9 cellular contexts compared by ENCODE assay signal in genomic region chr20:17873410-17874270, GRCh38.
DNase-seq lines count a peak whose midpoint lies in the region; ATAC-seq and TF ChIP-seq lines count a peak whose summit lies in the region.
"Had no signal": no experiment of that assay in that cellular context is flagged by ENCODE, and none has a peak within 500 bp of the region (broad histone marks: within the 10 kb centered on the region; RNA-seq: fewer than 3 reads in every experiment).

No MANE protein-coding gene starts in this region.

- no peak for ATAC-seq in CD4-positive, alpha-beta T cell (ENCODE audit: poor library complexity)
- ATAC-seq in HG02884 (IDR thresholded peaks at IDR 0.05; ENCODE audit: unreplicated experiment), result no peak

- CTCF ChIA-PET in CD4-positive, alpha-beta T cell (lab: Charles Lee), result no interaction called here

- H3K9me3 ChIP-seq in CD4-positive, alpha-beta T cell (ENCODE audit: control insufficient read depth, low read length), result no peaks in the 10 kb centered on the region

- peaks cover 16% of the 10 kb centered on the region for H3K4me1 Mint-ChIP-seq in CD4-positive, alpha-beta T cell (ENCODE audit: low read depth)

- POLR2A ChIA-PET in CD4-positive, alpha-beta T cell (lab: Charles Lee), result interaction anchor here (0.7 kb wide), 1 partner anchor 17 kb away, joined by 3 read pairs; no protein-coding TSS in a partner anchor

- no peak overlapping the region for H3K27ac ChIP-seq in CD4-positive, alpha-beta T cell (ENCODE audit: low read depth, low read length)

- no peaks in the 10 kb centered on the region for H3K36me3 Mint-ChIP-seq in CD4-positive, alpha-beta T cell (ENCODE audit: low read depth)

- no peak overlapping the region for H3K4me3 Mint-ChIP-seq in CD4-positive, alpha-beta T cell
- H3K4me3 Mint-ChIP-seq: neural crest cell had no signal

- TF ChIP-seq CTCF in foreskin fibroblast (IDR thresholded peaks at IDR 0.05; ENCODE audit: low read depth, low read length) (no peak), retinal pigment epithelial cell (conservative IDR thresholded peaks at IDR 0.05; ENCODE audit: low read depth, low read length) (no peak)
- no peak for TF ChIP-seq CTCF in CD4-positive, alpha-beta T cell (IDR thresholded peaks at IDR 0.05)

- intact Hi-C loops in CD4-positive, alpha-beta T cell (cut with DNase I, micrococcal nuclease), result no loop called here

- peak; percentile 21 for DNase-seq in NCI-H82 (lab: John Stamatoyannopoulos, UW)
- DNase-seq in NCI-H82 treated with DMSO at 0.1 percent for 48 hours (lab: John Stamatoyannopoulos, UW; ENCODE audit: unreplicated experiment), result no peak
- peak; percentile 68 to 82 for DNase-seq in SHP77 (lab: John Stamatoyannopoulos, UW)
- DNase-seq in foreskin fibroblast, result peak; percentile 97 to 99
- DNase-seq in retinal pigment epithelial cell (ENCODE audit: low read depth), result peak; percentile 81
- no peak for DNase-seq in CD4-positive, alpha-beta T cell
- DNase-seq in effector CD4-positive, alpha-beta T cell, result no peak

- peaks cover 6% of the 10 kb centered on the region for H3K27me3 ChIP-seq in CD4-positive, alpha-beta T cell (ENCODE audit: control insufficient read depth, insufficient read depth, low read length)

- no peak overlapping the region for H3K4me3 ChIP-seq in foreskin fibroblast (ENCODE audit: low read depth in 1 of 2, low read length in 2 of 2)
- no peak overlapping the region for H3K4me3 ChIP-seq in retinal pigment epithelial cell (ENCODE audit: low read length)

- H3K27me3 Mint-ChIP-seq in CD4-positive, alpha-beta T cell, result peaks cover 8% of the 10 kb centered on the region

- no peak overlapping the region for H3K27ac Mint-ChIP-seq in CD4-positive, alpha-beta T cell

- H3K9me3 Mint-ChIP-seq in CD4-positive, alpha-beta T cell, result no peaks in the 10 kb centered on the region
- H3K9me3 Mint-ChIP-seq: neural crest cell had no signal

Comparison
In these comparisons a context has a peak if more than half of its experiments do, and no peak if none do; other contexts are left out.
1. DNase-seq: peak in NCI-H82 (single experiment), SHP77 (2 of 2), foreskin fibroblast (2 of 2) and retinal pigment epithelial cell (single experiment); none in NCI-H82 treated with DMSO at 0.1 percent for 48 hours (single experiment), CD4-positive, alpha-beta T cell (0 of 10) and effector CD4-positive, alpha-beta T cell (single experiment).